In the genomic region with DNA sequence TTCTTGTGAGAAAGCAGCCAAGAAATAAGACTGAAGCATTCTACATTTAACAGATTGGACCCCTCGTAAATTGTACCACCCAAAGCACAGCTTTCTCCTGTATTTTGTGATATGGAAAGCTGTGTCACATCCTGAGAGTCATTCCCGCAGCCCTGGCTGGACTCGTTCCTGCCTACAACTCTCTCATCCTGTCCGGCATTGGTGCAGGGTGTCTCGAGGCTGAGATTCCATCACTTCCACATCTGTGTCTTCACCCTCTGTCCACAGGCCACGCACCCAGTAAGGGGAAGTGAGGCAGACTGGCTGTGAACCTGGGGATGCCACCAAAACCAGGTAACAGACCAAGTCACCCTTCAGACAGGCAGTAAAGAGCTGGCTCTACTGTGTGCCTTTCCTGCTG, we compare ENCODE assay signal across 1 cellular context.
TF ChIP-seq lines count a peak whose summit lies in the region.

No MANE protein-coding gene starts in this region.

TF ChIP-seq in endothelial cell of umbilical vein, 7 proteins besides CTCF, POLR2A, EP300 and RAD21:
- TF ChIP-seq GATA2 (IDR thresholded peaks at IDR 0.05; ENCODE audit: insufficient read depth, insufficient read length, low read depth, low read length) (peak; percentile 42), POLR2AphosphoS5 (IDR thresholded peaks at IDR 0.05; ENCODE audit: insufficient read depth, low read depth, low read length) (no peak), FOS (IDR thresholded peaks at IDR 0.05; ENCODE audit: borderline replicate concordance, insufficient read depth, low read length) (peak; percentile 19)
